Comparison of ENCODE assay signal across 12 cellular contexts in genomic region chr3:106963446-106963845, GRCh38.
DNase-seq lines count a peak whose midpoint lies in the region; ATAC-seq and TF ChIP-seq lines count a peak whose summit lies in the region.
"Had no signal": no experiment of that assay in that cellular context is flagged by ENCODE, and none has a peak within 500 bp of the region (broad histone marks: within the 10 kb centered on the region; RNA-seq: fewer than 3 reads in every experiment).

No MANE protein-coding gene starts in this region.

- no peaks in the 10 kb centered on the region for H3K36me3 Mint-ChIP-seq in nephron (ENCODE audit: low read depth)
- H3K36me3 Mint-ChIP-seq in natural killer cell, result no peaks in the 10 kb centered on the region
- H3K36me3 Mint-ChIP-seq in activated naive CD4-positive, alpha-beta T cell treated with anti-CD3 and anti-CD28 coated beads, Interleukin-2, amount 50 U/mL, for 72 hours, result no peaks in the 10 kb centered on the region
- H3K36me3 Mint-ChIP-seq in activated CD8-positive, alpha-beta T cell treated with anti-CD3 and anti-CD28 coated beads for 36 hours (ENCODE audit: low read depth), result no peaks in the 10 kb centered on the region
- H3K36me3 Mint-ChIP-seq: activated naive CD8-positive, alpha-beta T cell had no signal

- POLR2A ChIA-PET in activated CD8-positive, alpha-beta T cell treated with anti-CD3 and anti-CD28 coated beads for 36 hours (lab: Charles Lee), result no interaction called here

- H3K9me3 Mint-ChIP-seq in nephron (peaks cover 3% of the 10 kb centered on the region), natural killer cell (peaks cover 0 to 4% of the 10 kb centered on the region in 2 donors)
- no peaks in the 10 kb centered on the region for H3K9me3 Mint-ChIP-seq in activated naive CD4-positive, alpha-beta T cell treated with anti-CD3 and anti-CD28 coated beads, Interleukin-2, amount 50 U/mL, for 72 hours
- H3K9me3 Mint-ChIP-seq in activated CD8-positive, alpha-beta T cell treated with anti-CD3 and anti-CD28 coated beads for 36 hours, result no peaks in the 10 kb centered on the region
- H3K9me3 Mint-ChIP-seq: CD4-positive, alpha-beta T cell had no signal

- peaks cover 17% of the 10 kb centered on the region for H3K4me1 Mint-ChIP-seq in nephron
- no peaks in the 10 kb centered on the region for H3K4me1 Mint-ChIP-seq in natural killer cell
- H3K4me1 Mint-ChIP-seq in activated CD8-positive, alpha-beta T cell treated with anti-CD3 and anti-CD28 coated beads for 36 hours (ENCODE audit: low read depth), result no peaks in the 10 kb centered on the region

- DNase-seq in AG20443 (ENCODE audit: low spot score) (peak; percentile 17), RPMI7951 (ENCODE audit: low read depth) (peak; percentile 10), fibroblast of mammary gland (ENCODE audit: low read depth) (peak; percentile 33), NCI-H510A treated with DMSO at 0.1 percent for 48 hours (lab: John Stamatoyannopoulos, UW) (no peak), natural killer cell (no peak)
- no peak for DNase-seq in activated naive CD4-positive, alpha-beta T cell treated with anti-CD3 and anti-CD28 coated beads, Interleukin-2, amount 50 U/mL, for 72 hours (ENCODE audit: low spot score in 2 of 2)
- no peak for DNase-seq in activated CD8-positive, alpha-beta T cell treated with anti-CD3 and anti-CD28 coated beads for 36 hours
- DNase-seq: CD4-positive, alpha-beta T cell; NCI-H1105; NCI-H774 had no signal

- H3K27me3 Mint-ChIP-seq in nephron (ENCODE audit: low read depth) (no peaks in the 10 kb centered on the region), natural killer cell (ENCODE audit: low read depth in 2 of 2) (no peaks in the 10 kb centered on the region)
- H3K27me3 Mint-ChIP-seq in activated CD8-positive, alpha-beta T cell treated with anti-CD3 and anti-CD28 coated beads for 36 hours, result no peaks in the 10 kb centered on the region
- H3K27me3 Mint-ChIP-seq: CD4-positive, alpha-beta T cell had no signal

- intact Hi-C loops in natural killer cell (cut with micrococcal nuclease), result no loop called here
- intact Hi-C loops in activated CD8-positive, alpha-beta T cell treated with anti-CD3 and anti-CD28 coated beads for 36 hours (cut with micrococcal nuclease), result no loop called here

- H3K4me3 Mint-ChIP-seq in nephron (peak overlapping the region; percentile 1 to 6 (median 2)), natural killer cell (no peak overlapping the region)
- H3K4me3 Mint-ChIP-seq in activated CD8-positive, alpha-beta T cell treated with anti-CD3 and anti-CD28 coated beads for 36 hours, result no peak overlapping the region
- H3K4me3 Mint-ChIP-seq: activated naive CD8-positive, alpha-beta T cell; CD4-positive, alpha-beta T cell had no signal

- no peak for ATAC-seq in natural killer cell
- no peak for ATAC-seq in activated naive CD4-positive, alpha-beta T cell treated with anti-CD3 and anti-CD28 coated beads, Interleukin-2, amount 50 U/mL, for 72 hours
- no peak for ATAC-seq in activated CD8-positive, alpha-beta T cell treated with anti-CD3 and anti-CD28 coated beads for 36 hours

- CTCF ChIA-PET in activated CD8-positive, alpha-beta T cell treated with anti-CD3 and anti-CD28 coated beads for 36 hours (lab: Charles Lee), result no interaction called here

- no peak for TF ChIP-seq CTCF in fibroblast of mammary gland (conservative IDR thresholded peaks at IDR 0.05; ENCODE audit: control insufficient read depth, insufficient read depth, low read depth, low read length)
- no peak for TF ChIP-seq CTCF in nephron (IDR thresholded peaks at IDR 0.05; ENCODE audit: unreplicated experiment in 3 of 3)
- TF ChIP-seq CTCF in natural killer cell (IDR thresholded peaks at IDR 0.05), result no peak
- TF ChIP-seq CTCF in activated CD8-positive, alpha-beta T cell treated with anti-CD3 and anti-CD28 coated beads for 36 hours (IDR thresholded peaks at IDR 0.05), result no peak

- no peak overlapping the region for H3K4me3 ChIP-seq in fibroblast of mammary gland (ENCODE audit: control insufficient read depth, low read depth, low read length)

- H3K27ac Mint-ChIP-seq in nephron (peak overlapping the region; percentile 92 to 97 (median 92)), natural killer cell (no peak overlapping the region)
- no peak overlapping the region for H3K27ac Mint-ChIP-seq in activated naive CD4-positive, alpha-beta T cell treated with anti-CD3 and anti-CD28 coated beads, Interleukin-2, amount 50 U/mL, for 72 hours
- no peak overlapping the region for H3K27ac Mint-ChIP-seq in activated CD8-positive, alpha-beta T cell treated with anti-CD3 and anti-CD28 coated beads for 36 hours
- H3K27ac Mint-ChIP-seq: activated naive CD8-positive, alpha-beta T cell; CD4-positive, alpha-beta T cell had no signal

Comparison
In these comparisons a context has a peak if more than half of its experiments do, and no peak if none do; other contexts are left out.
1. DNase-seq: peak in AG20443 (single experiment), RPMI7951 (single experiment) and fibroblast of mammary gland (single experiment); none in NCI-H510A treated with DMSO at 0.1 percent for 48 hours (single experiment), natural killer cell (single experiment), activated naive CD4-positive, alpha-beta T cell treated with anti-CD3 and anti-CD28 coated beads, Interleukin-2, amount 50 U/mL, for 72 hours (0 of 2) and activated CD8-positive, alpha-beta T cell treated with anti-CD3 and anti-CD28 coated beads for 36 hours (single experiment).
2. H3K27ac Mint-ChIP-seq: peak in nephron (3 of 3); none in natural killer cell (0 of 2), activated naive CD4-positive, alpha-beta T cell treated with anti-CD3 and anti-CD28 coated beads, Interleukin-2, amount 50 U/mL, for 72 hours (0 of 2) and activated CD8-positive, alpha-beta T cell treated with anti-CD3 and anti-CD28 coated beads for 36 hours (single experiment).
3. H3K4me3 Mint-ChIP-seq: peak in nephron (3 of 3); none in natural killer cell (single experiment) and activated CD8-positive, alpha-beta T cell treated with anti-CD3 and anti-CD28 coated beads for 36 hours (single experiment).